15 cellular contexts compared by ENCODE assay signal in genomic region chr5:168411871-168412270, GRCh38.
A peak's percentile ranks its signal among the peaks of the same experiment; 100 is the strongest.
DNase-seq lines count a peak whose midpoint lies in the region; ATAC-seq and TF ChIP-seq lines count a peak whose summit lies in the region.
"Had no signal": no experiment of that assay in that cellular context is flagged by ENCODE, and none has a peak within 500 bp of the region (broad histone marks: within the 10 kb centered on the region; RNA-seq: fewer than 3 reads in every experiment).

No MANE protein-coding gene starts in this region.

- H3K79me2 ChIP-seq in HCT116 (ENCODE audit: insufficient read depth, low read length), result no peaks in the 10 kb centered on the region

- no peak for TF ChIP-seq RAD21 in HCT116 (IDR thresholded peaks at IDR 0.05; ENCODE audit: low read depth)

- POLR2A ChIA-PET in HCT116 (lab: Charles Lee), result no interaction called here

- peak overlapping the region; percentile 81; the same call in 1 of the 2 replicates for H3K4me2 ChIP-seq in HCT116 (ENCODE audit: low read length)

- H3K9ac ChIP-seq in HCT116 (ENCODE audit: low read length), result 0 out of 2 replicates have a peak overlapping the region, but pooled peaks have one; percentile 7

- DNase-seq in HCT116 (ENCODE audit: low read depth, low spot score) (no peak), RWPE2 (ENCODE audit: low spot score) (no peak), left lung (no peak), upper lobe of right lung (no peak), cerebellar cortex (ENCODE audit: low spot score) (no peak), SKM-1 treated with dmso at 0.1 percent for 144 hours (lab: John Stamatoyannopoulos, UW; ENCODE audit: unreplicated experiment) (no peak)
- DNase-seq: C1 segment of cervical spinal cord; Caco-2; CD8-positive, alpha-beta T cell; DND-41; GDM1; HCEC 1CT; IMR-90 had no signal

- H3K9me3 ChIP-seq in HCT116 (ENCODE audit: control insufficient read depth in 1 of 2, insufficient read depth in 1 of 2, low read depth in 1 of 2, low read length in 2 of 2), result no peaks in the 10 kb centered on the region
- no peaks in the 10 kb centered on the region for H3K9me3 ChIP-seq in RWPE2 (ENCODE audit: severe bottlenecking)
- H3K9me3 ChIP-seq in left lung, result no peaks in the 10 kb centered on the region
- no peaks in the 10 kb centered on the region for H3K9me3 ChIP-seq in upper lobe of right lung
- H3K9me3 ChIP-seq: Caco-2 had no signal

- H3K4me1 ChIP-seq in HCT116 (ENCODE audit: control insufficient read depth in 1 of 2, insufficient read depth in 2 of 2, low read length in 2 of 2) (peaks cover 54 to 71% of the 10 kb centered on the region in 2 experiments), RWPE2 (ENCODE audit: insufficient read depth, poor library complexity, severe bottlenecking) (peaks cover 29% of the 10 kb centered on the region), left lung (no peaks in the 10 kb centered on the region), upper lobe of right lung (no peaks in the 10 kb centered on the region)

- H3K27me3 ChIP-seq in HCT116 (ENCODE audit: insufficient read depth, low read length) (no peaks in the 10 kb centered on the region), RWPE2 (ENCODE audit: insufficient read depth, poor library complexity, severe bottlenecking) (no peaks in the 10 kb centered on the region), left lung (no peaks in the 10 kb centered on the region), upper lobe of right lung (no peaks in the 10 kb centered on the region)

- TF ChIP-seq CTCF in HCT116 (IDR thresholded peaks at IDR 0.05 in 2 of 3, conservative IDR thresholded peaks at IDR 0.05 in 1 of 3; ENCODE audit: borderline replicate concordance in 1 of 3, insufficient read depth in 1 of 3, low read depth in 2 of 3, low read length in 2 of 3) (no peak), RWPE2 (IDR thresholded peaks at IDR 0.05; ENCODE audit: poor library complexity, severe bottlenecking) (no peak), left lung (IDR thresholded peaks at IDR 0.05) (no peak), upper lobe of right lung (IDR thresholded peaks at IDR 0.05) (no peak)

- RAD21 ChIA-PET in HCT116 (lab: Charles Lee; ENCODE audit: low non-redundant PET in 1 of 2, low total read pairs in 2 of 2, uncharacterized antibody in 2 of 2, unreplicated experiment in 2 of 2), result no interaction called here

- no peaks in the 10 kb centered on the region for H3K9me2 ChIP-seq in HCT116 (ENCODE audit: insufficient read depth)

- no TSS peak for BruUV-seq in HCT116 (replicated peaks; lab: Mats Ljungman, UMichigan)

- no peak for TF ChIP-seq POLR2A in HCT116 (IDR thresholded peaks at IDR 0.05; ENCODE audit: borderline replicate concordance, extremely low read depth, insufficient read depth, insufficient read length)

- no peaks in the 10 kb centered on the region; the same call in 1 of the 2 replicates for H4K20me1 ChIP-seq in HCT116 (ENCODE audit: insufficient read depth)

- intact Hi-C loops in HCT116 (cut with micrococcal nuclease) (loop anchor here (5.0 kb wide), 1 partner anchor 120 kb away; the partner anchor contains the start of gene WWC1), left lung (cut with DNase I) (no loop called here), upper lobe of right lung (cut with DNase I) (no loop called here)

- no peak overlapping the region for H3K4me3 ChIP-seq in HCT116 (replicated peaks in 1 of 2; ENCODE audit: low read depth in 1 of 2, low read length in 2 of 2)
- H3K4me3 ChIP-seq in RWPE2 (ENCODE audit: severe bottlenecking), result no peak overlapping the region
- H3K4me3 ChIP-seq in left lung, result no peak overlapping the region
- H3K4me3 ChIP-seq in upper lobe of right lung, result no peak overlapping the region

- no peak overlapping the region for H2AFZ ChIP-seq in HCT116 (ENCODE audit: low read depth, low read length, poor library complexity, severe bottlenecking)

- ATAC-seq in HCT116 (no peak), RWPE2 (ENCODE audit: low read depth) (no peak), left lung (peak; percentile 9), upper lobe of right lung (peak; percentile 33), GM21515 (IDR thresholded peaks at IDR 0.05; ENCODE audit: unreplicated experiment) (no peak)
- ATAC-seq: CD8-positive, alpha-beta T cell had no signal

- CTCF ChIA-PET in HCT116 (lab: Charles Lee), result no interaction called here

- H3K36me3 ChIP-seq in HCT116 (ENCODE audit: control insufficient read depth in 1 of 2, insufficient read depth in 2 of 2, low read length in 2 of 2) (peaks cover 6 to 40% of the 10 kb centered on the region in 2 experiments; a peak in 2 of 4 replicates), RWPE2 (ENCODE audit: low read depth) (peaks cover 86% of the 10 kb centered on the region), left lung (peaks cover 0 to 5% of the 10 kb centered on the region in 2 donors), upper lobe of right lung (peaks cover 9% of the 10 kb centered on the region)

- no peak overlapping the region for H3K27ac ChIP-seq in HCT116 (ENCODE audit: low read depth, low read length)
- peak overlapping the region; percentile 87 for H3K27ac ChIP-seq in RWPE2 (ENCODE audit: poor library complexity, severe bottlenecking)
- H3K27ac ChIP-seq in left lung, result no peak overlapping the region
- no peak overlapping the region for H3K27ac ChIP-seq in upper lobe of right lung
- H3K27ac ChIP-seq: HL-60 had no signal

TF ChIP-seq in HCT116, 20 proteins besides CTCF, POLR2A, EP300 and RAD21:
- TF ChIP-seq ZBTB33 (IDR thresholded peaks at IDR 0.05; ENCODE audit: extremely low read depth, insufficient replicate concordance, low read length), result no peak
TF ChIP-seq in HCT116: peak in this region for 0.

Comparison
In these comparisons a context has a peak if more than half of its experiments do, and no peak if none do; other contexts are left out.
1. ATAC-seq: peak in left lung (single experiment) and upper lobe of right lung (single experiment); none in HCT116 (single experiment), RWPE2 (single experiment) and GM21515 (single experiment).